In the genomic region with DNA sequence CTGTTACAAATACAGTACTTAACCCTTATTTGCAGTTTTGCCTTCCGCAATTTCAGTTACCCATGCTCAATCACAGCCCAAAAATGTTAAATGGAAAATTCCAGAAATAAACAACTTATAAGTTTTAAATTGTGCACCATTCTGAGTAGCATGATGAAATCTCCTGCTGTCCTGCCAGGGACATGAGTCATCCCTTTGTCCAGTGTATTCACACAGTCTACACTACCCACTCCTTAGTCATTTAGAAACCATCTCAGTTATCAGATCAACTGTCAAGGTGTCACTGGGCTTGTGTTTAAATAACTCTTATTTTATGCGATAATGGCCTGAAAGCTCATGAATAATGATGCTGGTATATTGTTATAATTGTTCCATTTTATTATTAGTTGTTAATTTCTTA, we compare ENCODE assay signal across 10 cellular contexts.
A peak's percentile ranks its signal among the peaks of the same experiment; 100 is the strongest.
DNase-seq lines count a peak whose midpoint lies in the region; ATAC-seq and TF ChIP-seq lines count a peak whose summit lies in the region.
"Had no signal": no experiment of that assay in that cellular context is flagged by ENCODE, and none has a peak within 500 bp of the region (broad histone marks: within the 10 kb centered on the region; RNA-seq: fewer than 3 reads in every experiment).

No MANE protein-coding gene starts in this region.

- TF ChIP-seq EP300 in suprapubic skin (IDR thresholded peaks at IDR 0.05): no peak

- CTCF ChIA-PET in Caco-2 (lab: Charles Lee): no interaction called here
- CTCF ChIA-PET in mammary epithelial cell (lab: Charles Lee; ENCODE audit: low non-redundant PET): no interaction called here

- H2AFZ ChIP-seq in mammary epithelial cell (ENCODE audit: low read depth, low read length): no peak overlapping the region
- H2AFZ ChIP-seq: parathyroid adenoma had no signal

- peaks cover 21% of the 10 kb centered on the region for H3K4me1 Mint-ChIP-seq in Caco-2 (ENCODE audit: low read depth, unreplicated experiment)
- H3K4me1 Mint-ChIP-seq: stimulated activated effector memory CD8-positive, alpha-beta T cell treated with anti-CD3 and anti-CD28 coated beads, Interleukin-12 subunit alpha, Interleukin-12 subunit beta, amount 100 ng/mL, for 72 hours had no signal

- in situ Hi-C loops in mammary epithelial cell (cut with MboI; ENCODE audit: low sequenced_read_pairs in 2 of 2): no loop called here

- peak overlapping the region; percentile 50 for H3K4me2 ChIP-seq in mammary epithelial cell (ENCODE audit: insufficient read depth, low read depth, low read length)

- TF ChIP-seq CTCF in Caco-2 (IDR thresholded peaks at IDR 0.05; ENCODE audit: insufficient read depth in 1 of 2, low read depth in 1 of 2, low read length in 1 of 2, severe bottlenecking in 1 of 2, unreplicated experiment in 1 of 2): no peak
- no peak for TF ChIP-seq CTCF in mammary epithelial cell (conservative IDR thresholded peaks at IDR 0.05 in 1 of 2, IDR thresholded peaks at IDR 0.05 in 1 of 2; ENCODE audit: extremely low read depth in 1 of 2, insufficient read depth in 1 of 2, low read depth in 1 of 2, low read length in 2 of 2)
- TF ChIP-seq CTCF in suprapubic skin (IDR thresholded peaks at IDR 0.05): no peak

- WGBS in mammary epithelial cell (ENCODE audit: low coverage, missing lambda C conversion rate): 9% methylated on average over 2 of the region's 2 CpGs
- 81% methylated on average over 2 of the region's 2 CpGs for WGBS in suprapubic skin

- H4K20me1 ChIP-seq in mammary epithelial cell (ENCODE audit: insufficient read depth, low read length): no peaks in the 10 kb centered on the region

- POLR2A ChIA-PET in Caco-2 (lab: Charles Lee): no interaction called here

- H3K4me1 ChIP-seq in Caco-2 (peaks cover 20% of the 10 kb centered on the region), mammary epithelial cell (ENCODE audit: insufficient read depth, low read length) (peaks cover 33% of the 10 kb centered on the region), suprapubic skin (no peaks in the 10 kb centered on the region)
- H3K4me1 ChIP-seq: parathyroid adenoma had no signal

- no peaks in the 10 kb centered on the region for H3K36me3 Mint-ChIP-seq in Caco-2 (ENCODE audit: insufficient read depth, unreplicated experiment)
- H3K36me3 Mint-ChIP-seq: stimulated activated effector memory CD8-positive, alpha-beta T cell treated with anti-CD3 and anti-CD28 coated beads, Interleukin-12 subunit alpha, Interleukin-12 subunit beta, amount 100 ng/mL, for 72 hours had no signal

- no peak for TF ChIP-seq POLR2A in suprapubic skin (IDR thresholded peaks at IDR 0.05)

- no peaks in the 10 kb centered on the region for H3K9me3 Mint-ChIP-seq in Caco-2 (ENCODE audit: unreplicated experiment)

- BruUV-seq in Caco-2 (replicated peaks; lab: Mats Ljungman, UMichigan) (no TSS peak), mammary epithelial cell (replicated peaks; lab: Mats Ljungman, UMichigan) (no TSS peak)

- no peaks in the 10 kb centered on the region; the same call in 1 of the 2 replicates for H3K36me3 ChIP-seq in Caco-2 (ENCODE audit: control insufficient read depth, insufficient read depth, low read length)
- H3K36me3 ChIP-seq in mammary epithelial cell (ENCODE audit: insufficient read depth, low read length): no peaks in the 10 kb centered on the region
- H3K36me3 ChIP-seq in suprapubic skin: no peaks in the 10 kb centered on the region

- dilution Hi-C loops in mammary epithelial cell (cut with HindIII; ENCODE audit: low sequenced_read_pairs): no loop called here

- peak overlapping the region; percentile 88 for H3K27ac Mint-ChIP-seq in Caco-2 (ENCODE audit: unreplicated experiment)
- H3K27ac Mint-ChIP-seq: stimulated activated effector memory CD8-positive, alpha-beta T cell treated with anti-CD3 and anti-CD28 coated beads, Interleukin-12 subunit alpha, Interleukin-12 subunit beta, amount 100 ng/mL, for 72 hours had no signal

- H3K27me3 ChIP-seq in Caco-2 (replicated peaks; ENCODE audit: control insufficient read depth, insufficient read depth, low read length) (no peaks in the 10 kb centered on the region), mammary epithelial cell (ENCODE audit: insufficient read depth, low read length) (no peaks in the 10 kb centered on the region), suprapubic skin (no peaks in the 10 kb centered on the region)

- intact Hi-C loops in Caco-2 (cut with micrococcal nuclease; ENCODE audit: unreplicated experiment): no loop called here
- intact Hi-C loops in mammary epithelial cell (cut with micrococcal nuclease): no loop called here

- no peak overlapping the region for H3K9ac ChIP-seq in mammary epithelial cell (ENCODE audit: insufficient read depth, low read length)
- H3K9ac ChIP-seq: parathyroid adenoma had no signal

- H3K4me3 ChIP-seq in Caco-2 (ENCODE audit: low read depth, low read length) (no peak overlapping the region), mammary epithelial cell (replicated peaks in 1 of 3; ENCODE audit: insufficient read depth in 1 of 3, low read depth in 2 of 3, low read length in 3 of 3) (no peak overlapping the region), suprapubic skin (no peak overlapping the region)

- H3K4me3 Mint-ChIP-seq in Caco-2 (ENCODE audit: unreplicated experiment): no peak overlapping the region
- H3K4me3 Mint-ChIP-seq: stimulated activated effector memory CD8-positive, alpha-beta T cell treated with anti-CD3 and anti-CD28 coated beads, Interleukin-12 subunit alpha, Interleukin-12 subunit beta, amount 100 ng/mL, for 72 hours had no signal

- DNase-seq in Caco-2: peak in 1 of 2 experiments; percentile 19
- peak; percentile 91 for DNase-seq in HS-5 (ENCODE audit: low read depth)
- DNase-seq in mammary epithelial cell: peak; percentile 86
- DNase-seq in lung microvascular endothelial cell (ENCODE audit: low read depth in 2 of 2): peak; percentile 80 to 96
- no peak for DNase-seq in suprapubic skin (ENCODE audit: low spot score in 2 of 2)
- DNase-seq in NCI-H2029 (lab: John Stamatoyannopoulos, UW): no peak
- DNase-seq in activated CD4-positive, alpha-beta T cell treated with anti-CD3 and anti-CD28 coated beads for 4 hours: no peak

- H3K9me3 ChIP-seq in Caco-2 (no peaks in the 10 kb centered on the region), mammary epithelial cell (replicated peaks; ENCODE audit: insufficient read depth, low read length) (no peaks in the 10 kb centered on the region), suprapubic skin (no peaks in the 10 kb centered on the region)

- no peaks in the 10 kb centered on the region for H3K79me2 ChIP-seq in mammary epithelial cell (ENCODE audit: insufficient read depth, low read length)
- H3K79me2 ChIP-seq: parathyroid adenoma had no signal

- H3K27me3 Mint-ChIP-seq in Caco-2 (ENCODE audit: insufficient read depth, unreplicated experiment): no peaks in the 10 kb centered on the region

- H3K27ac ChIP-seq in mammary epithelial cell (ENCODE audit: insufficient read depth, low read depth, low read length): peak overlapping the region; percentile 59
- H3K27ac ChIP-seq in suprapubic skin: no peak overlapping the region
- H3K27ac ChIP-seq: parathyroid adenoma had no signal

- no peak for ATAC-seq in GM21737 (IDR thresholded peaks at IDR 0.05; ENCODE audit: unreplicated experiment)
- ATAC-seq: stimulated activated effector memory CD8-positive, alpha-beta T cell treated with anti-CD3 and anti-CD28 coated beads, Interleukin-12 subunit alpha, Interleukin-12 subunit beta, amount 100 ng/mL, for 72 hours had no signal

Comparison
In these comparisons a context has a peak if more than half of its experiments do, and no peak if none do; other contexts are left out.
1. DNase-seq: peak in HS-5 (single experiment), mammary epithelial cell (single experiment) and lung microvascular endothelial cell (2 of 2); none in suprapubic skin (0 of 2), NCI-H2029 (single experiment) and activated CD4-positive, alpha-beta T cell treated with anti-CD3 and anti-CD28 coated beads for 4 hours (0 of 2).